1 cellular context compared by ENCODE assay signal in genomic region chr6:134980846-134981245, GRCh38.
TF ChIP-seq lines count a peak whose summit lies in the region.

No MANE protein-coding gene starts in this region.

TF ChIP-seq in K562, 482 proteins besides CTCF, POLR2A, EP300 and RAD21 (continued from another document and continues in another):
- TF ChIP-seq TRIM25 (IDR thresholded peaks at IDR 0.05; ENCODE audit: borderline replicate concordance), result no peak
- TF ChIP-seq CHAMP1 (IDR thresholded peaks at IDR 0.05), result peak; percentile 66
- TF ChIP-seq ARID1B (IDR thresholded peaks at IDR 0.05), result peak; percentile 92
- peak; percentile 84 for TF ChIP-seq EHMT2 (IDR thresholded peaks at IDR 0.05)
- TF ChIP-seq IRF2 (CRISPR knock-in tag; IDR thresholded peaks at IDR 0.05), result no peak
- no peak for TF ChIP-seq ZNF23 (CRISPR knock-in tag; IDR thresholded peaks at IDR 0.05)
- TF ChIP-seq MAZ (CRISPR knock-in tag; conservative IDR thresholded peaks at IDR 0.05 in 1 of 2, IDR thresholded peaks at IDR 0.05 in 1 of 2), result peak in 1 of 2 experiments; percentile 29; a peak in 1 of 4 replicates
- TF ChIP-seq POU5F1 (IDR thresholded peaks at IDR 0.05; ENCODE audit: borderline replicate concordance, low read depth, low read length, partially characterized antibody), result no peak
- no peak for TF ChIP-seq ZBTB49 (CRISPR knock-in tag; IDR thresholded peaks at IDR 0.05; ENCODE audit: borderline replicate concordance)
- TF ChIP-seq USF1 (CRISPR knock-in tag; IDR thresholded peaks at IDR 0.05), result no peak
- TF ChIP-seq LEF1 (IDR thresholded peaks at IDR 0.05), result peak; percentile 84
- TF ChIP-seq BCOR (IDR thresholded peaks at IDR 0.05), result 0 out of 2 replicates have a peak, but pooled peaks have one; percentile 18
- TF ChIP-seq ZBTB40 (IDR thresholded peaks at IDR 0.05), result 0 out of 2 replicates have a peak, but pooled peaks have one; percentile 43
- TF ChIP-seq ZBTB40 (CRISPR knock-in tag; IDR thresholded peaks at IDR 0.05), result no peak
- no peak for TF ChIP-seq TGIF2 (CRISPR knock-in tag; IDR thresholded peaks at IDR 0.05)
- TF ChIP-seq ZNF146 (CRISPR knock-in tag; IDR thresholded peaks at IDR 0.05; ENCODE audit: unreplicated experiment), result no peak
- TF ChIP-seq NCOR1 (IDR thresholded peaks at IDR 0.05), result peak; percentile 69
- TF ChIP-seq ZNF584 (CRISPR knock-in tag; IDR thresholded peaks at IDR 0.05; ENCODE audit: low read depth), result no peak
- no peak for TF ChIP-seq SIRT6 (IDR thresholded peaks at IDR 0.05; ENCODE audit: low read depth, low read length)
- no peak for TF ChIP-seq HNRNPK (IDR thresholded peaks at IDR 0.05; ENCODE audit: low read depth, low read length, poor library complexity, severe bottlenecking)
- TF ChIP-seq POLR2B (IDR thresholded peaks at IDR 0.05; ENCODE audit: low read depth, partially characterized antibody), result no peak
- TF ChIP-seq NBN (IDR thresholded peaks at IDR 0.05; ENCODE audit: low read depth), result peak; percentile 75; the same call in 1 of the 2 replicates
- TF ChIP-seq E4F1 (CRISPR knock-in tag; IDR thresholded peaks at IDR 0.05; ENCODE audit: borderline replicate concordance), result no peak
- no peak for TF ChIP-seq SUPT5H (IDR thresholded peaks at IDR 0.05)
- no peak for TF ChIP-seq CREM (IDR thresholded peaks at IDR 0.05; ENCODE audit: low read depth)
- TF ChIP-seq CTBP1 (IDR thresholded peaks at IDR 0.05; ENCODE audit: borderline replicate concordance), result peak; percentile 79
- no peak for TF ChIP-seq ZNF707 (CRISPR knock-in tag; conservative IDR thresholded peaks at IDR 0.05)
- no peak for TF ChIP-seq ZBTB43 (CRISPR knock-in tag; IDR thresholded peaks at IDR 0.05)
- 0 out of 2 replicates have a peak, but pooled peaks have one; percentile 40 for TF ChIP-seq NFATC3 (IDR thresholded peaks at IDR 0.05)
- TF ChIP-seq PHF20 (IDR thresholded peaks at IDR 0.05; ENCODE audit: partially characterized antibody), result no peak
- TF ChIP-seq MTA3 (IDR thresholded peaks at IDR 0.05; ENCODE audit: borderline replicate concordance), result peak; percentile 58; the same call in 1 of the 2 replicates
- TF ChIP-seq TFAM (CRISPR knock-in tag; conservative IDR thresholded peaks at IDR 0.05), result no peak
- no peak for TF ChIP-seq ZNF212 (CRISPR knock-in tag; IDR thresholded peaks at IDR 0.05)
- TF ChIP-seq ZHX1 (conservative IDR thresholded peaks at IDR 0.05; ENCODE audit: low read length), result no peak
- no peak for TF ChIP-seq BMI1 (IDR thresholded peaks at IDR 0.05; ENCODE audit: low read length)
- TF ChIP-seq ZNF316 (IDR thresholded peaks at IDR 0.05), result peak; percentile 82
- peak; percentile 63; the same call in 1 of the 2 replicates for TF ChIP-seq ZEB2 (IDR thresholded peaks at IDR 0.05)
- peak; percentile 86 for TF ChIP-seq HDAC2 (IDR thresholded peaks at IDR 0.05)
- TF ChIP-seq POLR2AphosphoS5 (IDR thresholded peaks at IDR 0.05; ENCODE audit: control insufficient read depth, insufficient read depth, low read depth, low read length), result no peak
